Comparison of ENCODE assay signal across 24 cellular contexts in the genomic region with DNA sequence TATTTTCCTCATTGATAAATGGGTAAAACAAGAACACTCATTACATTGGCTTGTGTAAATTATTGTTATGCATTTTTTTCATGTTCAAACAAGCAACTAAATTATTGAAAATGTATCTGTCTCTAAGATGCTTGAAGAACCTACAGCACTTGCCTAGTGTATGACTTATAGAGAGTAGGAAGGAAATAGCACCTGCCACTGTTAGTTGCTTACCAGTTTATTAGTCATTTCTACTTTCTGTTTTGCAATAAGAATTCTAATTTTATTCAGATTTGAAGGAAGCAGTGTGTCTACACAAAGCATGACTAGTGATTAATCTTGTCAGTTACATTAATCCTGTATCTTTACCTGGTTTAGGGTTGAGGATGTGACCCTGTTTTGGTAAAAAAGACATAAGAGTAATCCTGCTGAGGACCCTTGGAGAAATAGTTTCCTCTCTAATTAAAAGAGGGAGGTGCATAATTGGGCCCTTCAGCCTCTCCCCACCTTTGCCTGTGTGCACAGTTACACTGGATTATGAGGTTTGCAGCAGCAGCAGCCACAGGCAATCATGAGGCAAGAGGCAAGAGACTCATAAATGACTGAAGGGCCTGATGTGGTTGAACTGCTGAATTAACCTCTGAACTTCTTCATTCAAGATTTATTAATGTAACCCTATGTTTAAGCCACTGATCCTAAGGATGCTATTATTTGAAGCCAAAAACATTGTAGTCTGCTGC.
"Had no signal": no experiment of that assay in that cellular context is flagged by ENCODE, and none has a peak within 500 bp of the region (broad histone marks: within the 10 kb centered on the region; RNA-seq: fewer than 3 reads in every experiment).

No MANE protein-coding gene starts in this region.

- H3K27me3 ChIP-seq: body of pancreas, esophagus squamous epithelium, right atrium auricular region, tibial artery, uterus had no signal

- H3K9me3 ChIP-seq: body of pancreas, esophagus squamous epithelium, left ventricle myocardium inferior, mucosa of descending colon, right atrium auricular region, tibial artery, uterus had no signal

- ATAC-seq: activated CD8-positive, alpha-beta T cell treated with anti-CD3 and anti-CD28 coated beads, Interleukin-2, amount 10 ng/mL, durations not matched to agents 7 days and 5 days; activated naive CD4-positive, alpha-beta T cell treated with anti-CD3 and anti-CD28 coated beads, Interleukin-2, amount 50 U/mL, for 72 hours; activated T-cell treated with anti-CD3 and anti-CD28 coated beads, Interleukin-2, amount 50 U/mL, for 72 hours; body of pancreas; mucosa of descending colon; naive thymus-derived CD8-positive, alpha-beta T cell had no signal

- H3K4me3 ChIP-seq: body of pancreas, esophagus squamous epithelium, left ventricle myocardium inferior, mucosa of descending colon, right atrium auricular region, tibial artery, uterus had no signal

- H3K4me1 ChIP-seq: body of pancreas, esophagus squamous epithelium, right atrium auricular region, tibial artery, uterus had no signal

- H3K27ac ChIP-seq: body of pancreas, esophagus squamous epithelium, left ventricle myocardium inferior, right atrium auricular region, tibial artery, uterus had no signal

- DNase-seq: activated B cell treated with CpG ODN at 0.5 μM for 24 hours; activated CD4-positive, alpha-beta T cell treated with anti-CD3 and anti-CD28 coated beads for 48 hours; activated CD8-positive, alpha-beta memory T cell treated with anti-CD3 and anti-CD28 coated beads, Interleukin-2, amount 50 U/mL, for 4 hours; activated CD8-positive, alpha-beta T cell treated with anti-CD3 and anti-CD28 coated beads, Interleukin-2, amount 10 ng/mL, durations not matched to agents 7 days and 5 days; activated gamma-delta T cell; activated T-cell treated with anti-CD3 and anti-CD28 coated beads, Interleukin-2, amount 50 U/mL, for 72 hours; body of pancreas; cortex of kidney; effector CD4-positive, alpha-beta T cell; esophagus squamous epithelium; glutamatergic neuron; hypothalamus; left ventricle myocardium inferior; mucosa of descending colon; naive thymus-derived CD8-positive, alpha-beta T cell; nucleus accumbens; stimulated activated CD4-positive, alpha-beta T cell treated with anti-CD3 and anti-CD28 coated beads, Interleukin-15, amount 100 ng/mL, for 24 hours; stimulated activated CD4-positive, alpha-beta T cell treated with anti-CD3 and anti-CD28 coated beads, Interleukin-4, amount 100 ng/mL, for 1 hour; stimulated activated naive CD4-positive, alpha-beta T cell; tibial artery; uterus had no signal

- H3K4me1 Mint-ChIP-seq: activated B cell treated with CpG ODN at 0.5 μM for 24 hours; memory B cell; naive thymus-derived CD8-positive, alpha-beta T cell had no signal

- H3K27me3 Mint-ChIP-seq: activated B cell treated with CpG ODN at 0.5 μM for 24 hours; memory B cell; naive thymus-derived CD8-positive, alpha-beta T cell had no signal

- H3K27ac Mint-ChIP-seq: activated B cell treated with CpG ODN at 0.5 μM for 24 hours; activated CD8-positive, alpha-beta T cell treated with anti-CD3 and anti-CD28 coated beads, Interleukin-2, amount 10 ng/mL, durations not matched to agents 7 days and 5 days; activated naive CD4-positive, alpha-beta T cell treated with anti-CD3 and anti-CD28 coated beads, Interleukin-2, amount 50 U/mL, for 72 hours; activated T-cell treated with anti-CD3 and anti-CD28 coated beads, Interleukin-2, amount 50 U/mL, for 72 hours; memory B cell; naive thymus-derived CD8-positive, alpha-beta T cell had no signal

- H3K36me3 ChIP-seq: esophagus squamous epithelium, left ventricle myocardium inferior, right atrium auricular region, tibial artery had no signal

- H3K36me3 Mint-ChIP-seq: memory B cell had no signal

- H3K4me3 Mint-ChIP-seq: activated B cell treated with CpG ODN at 0.5 μM for 24 hours; activated CD8-positive, alpha-beta T cell treated with anti-CD3 and anti-CD28 coated beads, Interleukin-2, amount 10 ng/mL, durations not matched to agents 7 days and 5 days; activated T-cell treated with anti-CD3 and anti-CD28 coated beads, Interleukin-2, amount 50 U/mL, for 72 hours; memory B cell; naive thymus-derived CD8-positive, alpha-beta T cell had no signal
